8 cellular contexts compared by ENCODE assay signal in the genomic region with DNA sequence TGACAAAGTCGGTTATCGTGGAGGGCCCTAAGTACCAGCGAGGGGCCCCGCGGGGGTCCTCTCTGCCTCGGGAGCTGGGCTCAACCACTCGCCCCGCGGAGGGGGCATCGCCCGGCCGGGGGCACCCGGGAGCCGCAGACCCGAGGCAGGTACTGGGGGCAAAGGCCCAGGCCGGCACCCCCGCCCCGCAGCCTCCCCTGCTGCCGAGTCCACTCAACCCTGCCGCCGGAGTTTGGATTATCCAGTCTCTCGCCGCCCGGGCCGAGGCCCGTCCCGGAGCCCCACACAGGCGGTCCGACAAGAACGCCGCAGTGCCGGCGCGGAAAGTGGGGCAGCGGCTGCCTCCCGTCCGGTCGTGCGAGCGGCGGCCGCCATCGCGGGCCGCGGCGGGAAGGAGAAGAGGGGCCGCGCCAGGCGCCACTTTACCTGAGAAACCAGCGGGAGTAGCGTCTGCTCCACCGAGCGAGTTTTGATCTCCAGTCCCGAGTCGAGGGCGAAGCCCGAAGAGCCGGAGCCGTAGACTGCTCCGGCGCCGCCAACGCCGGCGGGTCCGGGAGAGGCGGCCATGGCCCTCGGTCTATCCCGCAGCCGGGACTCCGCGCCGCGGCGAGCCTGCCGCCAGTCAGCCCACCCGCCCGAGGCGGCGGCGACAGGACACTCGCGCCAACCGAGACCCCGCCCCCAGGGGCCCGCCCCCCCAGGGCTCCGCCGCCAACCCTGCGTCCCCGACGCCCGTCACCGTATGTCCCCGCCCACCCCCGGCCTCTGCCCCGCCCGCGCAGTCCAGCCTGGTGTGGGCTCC. TPM values are rescaled to one million over a fixed set of nuclear protein-coding genes. Genes with fewer than 3 reads are reported as not detected.
DNase-seq lines count a peak whose midpoint lies in the region; ATAC-seq and TF ChIP-seq lines count a peak whose summit lies in the region.

Gene CTNNAL1 (minus strand): TSS at position 624 of the 802 bp plus-strand sequence. CDS start 57 bp downstream, at position 567.

- peak within 1 kb of the TSS; percentile 94 for H3K4me3 ChIP-seq in thoracic aorta

- peaks cover 12 to 31% of the 10 kb centered on the region in 2 donors for H3K4me1 ChIP-seq in thoracic aorta (ENCODE audit: control insufficient read depth in 1 of 2, low read depth in 2 of 2)

- DNase-seq in Daoy (ENCODE audit: low read depth), result peak; percentile 96
- peak; percentile 47 for DNase-seq in KG1 (lab: John Stamatoyannopoulos, UW)
- DNase-seq in SHP77 (lab: John Stamatoyannopoulos, UW), result peak; percentile 80 to 83
- peak; percentile 83 for DNase-seq in activated naive CD4-positive, alpha-beta T cell treated with Interleukin-2 at 50 U/mL for 16 hours
- DNase-seq in germinal center (ENCODE audit: low spot score), result peak; percentile 98
- DNase-seq in omental fat pad (ENCODE audit: low spot score), result peak; percentile 89
- DNase-seq in thoracic aorta (ENCODE audit: low spot score), result peak; percentile 87

- no peaks in the 10 kb centered on the region for H3K36me3 ChIP-seq in thoracic aorta

- peak within 1 kb of the TSS; percentile 90 to 98 for H3K27ac ChIP-seq in thoracic aorta

- H3K9me3 ChIP-seq in thoracic aorta, result no peaks in the 10 kb centered on the region

- ATAC-seq in GM21723 (IDR thresholded peaks at IDR 0.05; ENCODE audit: unreplicated experiment) (peak; percentile 74), omental fat pad (ENCODE audit: low FRiP score) (peak; percentile 81), thoracic aorta (ENCODE audit: insufficient number of reproducible peaks, low FRiP score, low read depth) (peak; percentile 87)

- H3K27me3 ChIP-seq in thoracic aorta (replicated peaks; ENCODE audit: insufficient read depth), result no peaks in the 10 kb centered on the region

- TF ChIP-seq CTCF in omental fat pad (IDR thresholded peaks at IDR 0.05), result no peak
- TF ChIP-seq CTCF in thoracic aorta (IDR thresholded peaks at IDR 0.05), result no peak

RNA-seq across cellular contexts. Expression of gene CTNNAL1, which starts in this region (rescaled TPM):
- total RNA-seq in Daoy (2014; rRNA removed; shearing (Covaris generic)), result 311 and 350 TPM in 2 replicates
- total RNA-seq in omental fat pad (10 to 100 TPM; 34.5 to 57.3 (median 46.5) TPM), thoracic aorta (10 to 100 TPM; 41.8 to 45.0 TPM)

Comparison
In these comparisons a context has a peak if more than half of its experiments do, and no peak if none do; other contexts are left out.
1. Peak in every context shown above with its lines: DNase-seq, ATAC-seq, H3K4me3 ChIP-seq and H3K27ac ChIP-seq.
2. DNase-seq: peak in every context shown above with its lines; median percentile 98 in germinal center; 96 in Daoy; 89 in omental fat pad; 87 in thoracic aorta; 83 in activated naive CD4-positive, alpha-beta T cell treated with Interleukin-2 at 50 U/mL for 16 hours; 82 in SHP77; 47 in KG1.